15 cellular contexts compared by ENCODE assay signal in the genomic region with DNA sequence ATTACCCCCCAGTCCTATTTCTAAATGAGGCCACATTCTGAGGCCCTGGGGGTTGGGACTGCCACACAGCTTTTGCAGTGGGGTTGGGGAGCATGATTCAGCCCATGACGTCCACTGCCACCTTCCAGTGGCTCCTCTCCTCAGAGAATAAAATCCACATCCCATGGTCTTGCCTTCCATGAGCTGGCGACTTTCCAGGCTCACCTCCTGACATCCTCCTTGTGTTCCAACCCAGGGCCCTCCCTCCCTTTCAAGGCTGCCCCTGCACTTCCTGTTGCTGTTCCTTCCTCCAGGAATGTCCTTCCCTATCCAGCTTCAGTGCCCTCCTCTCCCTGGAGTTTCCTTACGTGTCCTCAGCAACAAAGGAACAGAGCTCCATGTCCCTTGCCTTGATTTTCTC.
A peak's percentile ranks its signal among the peaks of the same experiment; 100 is the strongest.
DNase-seq lines count a peak whose midpoint lies in the region; ATAC-seq, FAIRE-seq and TF ChIP-seq lines count a peak whose summit lies in the region.
"Had no signal": no experiment of that assay in that cellular context is flagged by ENCODE, and none has a peak within 500 bp of the region (broad histone marks: within the 10 kb centered on the region; RNA-seq: fewer than 3 reads in every experiment).

No MANE protein-coding gene starts in this region.

- peaks cover 11% of the 10 kb centered on the region for H3K4me1 ChIP-seq in colonic mucosa

- no peak overlapping the region for H3K4me3 ChIP-seq in colonic mucosa
- H3K4me3 ChIP-seq: coronary artery, esophagus squamous epithelium, thoracic aorta had no signal

- no peaks in the 10 kb centered on the region for H3K36me3 Mint-ChIP-seq in natural killer cell treated with Interleukin-12 subunit alpha and Interleukin-12 subunit beta and Interleukin-15 and Interleukin-18, amount 100 ng/mL, for 72 hours
- H3K36me3 Mint-ChIP-seq in natural killer cell = no peaks in the 10 kb centered on the region
- no peaks in the 10 kb centered on the region for H3K36me3 Mint-ChIP-seq in glutamatergic neuron (ENCODE audit: unreplicated experiment)

- no peak for FAIRE-seq in urothelium cell line (lab: Jason Lieb, UNC)

- no peak for ATAC-seq in natural killer cell treated with Interleukin-12 subunit alpha and Interleukin-12 subunit beta and Interleukin-15 and Interleukin-18, amount 100 ng/mL, for 72 hours
- no peak for ATAC-seq in natural killer cell

- H3K4me1 Mint-ChIP-seq in natural killer cell treated with Interleukin-12 subunit alpha and Interleukin-12 subunit beta and Interleukin-15 and Interleukin-18, amount 100 ng/mL, for 72 hours (ENCODE audit: low read depth in 2 of 2) = peaks cover 45 to 47% of the 10 kb centered on the region in 2 donors
- H3K4me1 Mint-ChIP-seq in natural killer cell (peaks cover 44 to 56% of the 10 kb centered on the region in 2 donors), glutamatergic neuron (ENCODE audit: low read depth, unreplicated experiment) (no peaks in the 10 kb centered on the region)

- H3K4me3 Mint-ChIP-seq in natural killer cell treated with Interleukin-12 subunit alpha and Interleukin-12 subunit beta and Interleukin-15 and Interleukin-18, amount 100 ng/mL, for 72 hours = no peak overlapping the region
- H3K4me3 Mint-ChIP-seq in natural killer cell (no peak overlapping the region), glutamatergic neuron (ENCODE audit: unreplicated experiment) (no peak overlapping the region)
- H3K4me3 Mint-ChIP-seq: activated T-helper 1 cell treated with anti-CD3 and anti-CD28 coated beads, Interleukin-12 subunit alpha, Interleukin-12 subunit beta, Interleukin-2, Interleukin-4 antibody, amounts not matched to agents 30 ng/mL and 10 ng/mL and 1 ng/mL, durations not matched to agents 14 hours and 24 hours and 36 hours had no signal

- H3K9me3 ChIP-seq in colonic mucosa = no peaks in the 10 kb centered on the region
- H3K9me3 ChIP-seq: esophagus squamous epithelium, thoracic aorta had no signal

- no peak for DNase-seq in natural killer cell treated with Interleukin-12 subunit alpha and Interleukin-12 subunit beta and Interleukin-15 and Interleukin-18, amount 100 ng/mL, for 72 hours (ENCODE audit: low spot score)
- DNase-seq in natural killer cell (no peak), colonic mucosa (peak; percentile 75), mucosa of gallbladder (ENCODE audit: low spot score) (peak; percentile 64), urothelium cell line (ENCODE audit: low spot score) (peak; percentile 25), glutamatergic neuron (no peak), midbrain (lab: John Stamatoyannopoulos, UW) (no peak), NCI-H748 (lab: John Stamatoyannopoulos, UW; ENCODE audit: unreplicated experiment) (no peak)
- DNase-seq: activated CD4-positive, alpha-beta T cell treated with anti-CD3 and anti-CD28 coated beads, Interleukin-2, amount 50 U/mL, for 1 hour; esophagus squamous epithelium; NCI-H1417 treated with DMSO at 0.1 percent for 48 hours; NCI-H82 had no signal

- H3K9me3 Mint-ChIP-seq in natural killer cell treated with Interleukin-12 subunit alpha and Interleukin-12 subunit beta and Interleukin-15 and Interleukin-18, amount 100 ng/mL, for 72 hours = no peaks in the 10 kb centered on the region
- H3K9me3 Mint-ChIP-seq in natural killer cell (no peaks in the 10 kb centered on the region), glutamatergic neuron (ENCODE audit: unreplicated experiment) (peaks cover 2% of the 10 kb centered on the region)
- H3K9me3 Mint-ChIP-seq: activated T-helper 1 cell treated with anti-CD3 and anti-CD28 coated beads, Interleukin-12 subunit alpha, Interleukin-12 subunit beta, Interleukin-2, Interleukin-4 antibody, amounts not matched to agents 30 ng/mL and 10 ng/mL and 1 ng/mL, durations not matched to agents 14 hours and 24 hours and 36 hours had no signal

- intact Hi-C loops in natural killer cell (cut with micrococcal nuclease) = no loop called here
- intact Hi-C loops in colonic mucosa (cut with DNase I) = loop anchor here (10.0 kb wide), 1 partner anchor 190 kb away; the partner anchor contains the start of gene ID2

- H3K27me3 ChIP-seq in colonic mucosa = no peaks in the 10 kb centered on the region
- H3K27me3 ChIP-seq: esophagus squamous epithelium had no signal

- peak overlapping the region in 1 of 2 donors; percentile 55 for H3K9ac ChIP-seq in colonic mucosa (ENCODE audit: low read depth in 2 of 2, low read length in 2 of 2)

- no peaks in the 10 kb centered on the region for H3K27me3 Mint-ChIP-seq in natural killer cell treated with Interleukin-12 subunit alpha and Interleukin-12 subunit beta and Interleukin-15 and Interleukin-18, amount 100 ng/mL, for 72 hours
- H3K27me3 Mint-ChIP-seq in natural killer cell (ENCODE audit: low read depth in 2 of 2) (no peaks in the 10 kb centered on the region), glutamatergic neuron (ENCODE audit: unreplicated experiment) (no peaks in the 10 kb centered on the region)

- peak overlapping the region; percentile 16 to 90 for H3K27ac Mint-ChIP-seq in natural killer cell treated with Interleukin-12 subunit alpha and Interleukin-12 subunit beta and Interleukin-15 and Interleukin-18, amount 100 ng/mL, for 72 hours
- H3K27ac Mint-ChIP-seq in natural killer cell (peak overlapping the region in 1 of 2 donors; percentile 80), glutamatergic neuron (ENCODE audit: unreplicated experiment) (no peak overlapping the region)
- H3K27ac Mint-ChIP-seq: activated T-helper 1 cell treated with anti-CD3 and anti-CD28 coated beads, Interleukin-12 subunit alpha, Interleukin-12 subunit beta, Interleukin-2, Interleukin-4 antibody, amounts not matched to agents 30 ng/mL and 10 ng/mL and 1 ng/mL, durations not matched to agents 14 hours and 24 hours and 36 hours had no signal

- H3K36me3 ChIP-seq in colonic mucosa = no peaks in the 10 kb centered on the region
- H3K36me3 ChIP-seq: esophagus squamous epithelium, thoracic aorta had no signal

- TF ChIP-seq CTCF in natural killer cell (IDR thresholded peaks at IDR 0.05) (no peak), colonic mucosa (IDR thresholded peaks at IDR 0.05) (no peak), glutamatergic neuron (IDR thresholded peaks at IDR 0.05; ENCODE audit: partially characterized antibody, unreplicated experiment) (no peak)

- H3K27ac ChIP-seq in colonic mucosa = peak overlapping the region; percentile 73
- H3K27ac ChIP-seq: thoracic aorta had no signal

Comparison
In these comparisons a context has a peak if more than half of its experiments do, and no peak if none do; other contexts are left out.
1. DNase-seq: peak in colonic mucosa (single experiment), mucosa of gallbladder (single experiment) and urothelium cell line (single experiment); none in natural killer cell treated with Interleukin-12 subunit alpha and Interleukin-12 subunit beta and Interleukin-15 and Interleukin-18, amount 100 ng/mL, for 72 hours (single experiment), natural killer cell (single experiment), glutamatergic neuron (single experiment), midbrain (single experiment) and NCI-H748 (single experiment).